In the genomic region with DNA sequence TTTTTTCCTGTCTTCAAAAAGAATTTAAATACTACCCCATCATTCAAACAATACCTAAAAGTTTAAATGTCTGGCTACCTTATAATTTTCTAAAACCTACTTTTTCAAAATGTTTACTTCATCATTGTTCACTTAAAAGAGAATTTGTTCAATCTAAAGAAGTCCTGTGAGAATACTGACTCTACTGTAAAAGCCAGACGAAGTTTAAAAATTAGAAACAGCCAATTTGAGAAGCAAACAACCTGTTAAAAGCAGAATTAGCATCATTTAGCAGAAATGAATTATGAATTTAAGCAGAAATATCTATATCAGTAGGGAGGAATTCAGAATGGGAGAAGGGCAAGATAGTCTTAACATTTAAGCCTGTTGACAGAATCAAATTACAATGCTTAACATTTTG, we compare ENCODE assay signal across 2 cellular contexts.
TF ChIP-seq lines count a peak whose summit lies in the region.

No MANE protein-coding gene starts in this region.

TF ChIP-seq in GM12891, 5 proteins besides CTCF, POLR2A, EP300 and RAD21:
- TF ChIP-seq SPI1 (IDR thresholded peaks at IDR 0.05; ENCODE audit: low read depth, low read length) = no peak
- no peak for TF ChIP-seq PAX5 (IDR thresholded peaks at IDR 0.05; ENCODE audit: insufficient read depth, low read length, severe bottlenecking)
- no peak for TF ChIP-seq TAF1 (IDR thresholded peaks at IDR 0.05; ENCODE audit: low read depth, low read length)
- no peak for TF ChIP-seq POLR2AphosphoS5 (IDR thresholded peaks at IDR 0.05; ENCODE audit: low read depth, low read length)
- no peak for TF ChIP-seq POU2F2 (IDR thresholded peaks at IDR 0.05; ENCODE audit: low read depth, low read length)

TF ChIP-seq in HEK293T, 16 proteins besides CTCF, POLR2A, EP300 and RAD21:
- TF ChIP-seq HDGF (IDR thresholded peaks at IDR 0.05; ENCODE audit: borderline replicate concordance) (no peak), CTBP1 (IDR thresholded peaks at IDR 0.05; ENCODE audit: borderline replicate concordance) (no peak), TARDBP (IDR thresholded peaks at IDR 0.05) (no peak), ELF4 (IDR thresholded peaks at IDR 0.05) (no peak), L3MBTL2 (conservative IDR thresholded peaks at IDR 0.05) (no peak), ARNT (IDR thresholded peaks at IDR 0.05) (no peak), LEF1 (IDR thresholded peaks at IDR 0.05; ENCODE audit: borderline replicate concordance) (no peak), FOXM1 (IDR thresholded peaks at IDR 0.05; ENCODE audit: borderline replicate concordance) (no peak), ZNF384 (IDR thresholded peaks at IDR 0.05) (no peak), BHLHE40 (IDR thresholded peaks at IDR 0.05; ENCODE audit: borderline replicate concordance) (no peak), SUZ12 (IDR thresholded peaks at IDR 0.05) (no peak)
- TF ChIP-seq, protein P1, sequence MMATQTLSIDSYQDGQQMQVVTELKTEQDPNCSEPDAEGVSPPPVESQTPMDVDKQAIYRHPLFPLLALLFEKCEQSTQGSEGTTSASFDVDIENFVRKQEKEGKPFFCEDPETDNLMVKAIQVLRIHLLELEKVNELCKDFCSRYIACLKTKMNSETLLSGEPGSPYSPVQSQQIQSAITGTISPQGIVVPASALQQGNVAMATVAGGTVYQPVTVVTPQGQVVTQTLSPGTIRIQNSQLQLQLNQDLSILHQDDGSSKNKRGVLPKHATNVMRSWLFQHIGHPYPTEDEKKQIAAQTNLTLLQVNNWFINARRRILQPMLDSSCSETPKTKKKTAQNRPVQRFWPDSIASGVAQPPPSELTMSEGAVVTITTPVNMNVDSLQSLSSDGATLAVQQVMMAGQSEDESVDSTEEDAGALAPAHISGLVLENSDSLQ (IDR thresholded peaks at IDR 0.05) = no peak
